Comparison of ENCODE assay signal across 1 cellular context in genomic region chr9:114078021-114078780, GRCh38.
TF ChIP-seq lines count a peak whose summit lies in the region.

Gene AMBP, minus strand, starts transcription at chr9:114078300. Its CDS starts 91 bp downstream, at chr9:114078209.

TF ChIP-seq in HepG2, 621 proteins besides CTCF, POLR2A, EP300 and RAD21 (continued from another document and continues in another):
- peak; percentile 89 for TF ChIP-seq HNF1A (IDR thresholded peaks at IDR 0.05; ENCODE audit: low read depth)
- TF ChIP-seq HNF1A (CRISPR knock-in tag; IDR thresholded peaks at IDR 0.05; ENCODE audit: borderline replicate concordance): peak; percentile 99
- no peak for TF ChIP-seq ZNF180 (CRISPR knock-in tag; IDR thresholded peaks at IDR 0.05; ENCODE audit: borderline replicate concordance, low read depth)
- TF ChIP-seq PAF1 (CRISPR knock-in tag; IDR thresholded peaks at IDR 0.05): 0 out of 2 replicates have a peak, but pooled peaks have one; percentile 26
- peak; percentile 77; the same call in 1 of the 2 replicates for TF ChIP-seq EED (CRISPR knock-in tag; IDR thresholded peaks at IDR 0.05)
- TF ChIP-seq ZNF879 (CRISPR knock-in tag; IDR thresholded peaks at IDR 0.05): no peak
- TF ChIP-seq ZNF124 (CRISPR knock-in tag; IDR thresholded peaks at IDR 0.05): peak; percentile 97
- peak; percentile 86; the same call in 1 of the 2 replicates for TF ChIP-seq ZNF766 (CRISPR knock-in tag; IDR thresholded peaks at IDR 0.05; ENCODE audit: borderline replicate concordance)
- TF ChIP-seq TP53 (CRISPR knock-in tag; conservative IDR thresholded peaks at IDR 0.05): peak; percentile 87
- TF ChIP-seq THAP9 (CRISPR knock-in tag; IDR thresholded peaks at IDR 0.05; ENCODE audit: borderline replicate concordance): peak; percentile 99
- TF ChIP-seq MEIS1 (CRISPR knock-in tag; IDR thresholded peaks at IDR 0.05; ENCODE audit: borderline replicate concordance): peak; percentile 67; the same call in 1 of the 2 replicates
- peak; percentile 99 for TF ChIP-seq MED8 (CRISPR knock-in tag; IDR thresholded peaks at IDR 0.05; ENCODE audit: insufficient replicate concordance)
- peak; percentile 85; the same call in 1 of the 2 replicates for TF ChIP-seq ZNF782 (CRISPR knock-in tag; IDR thresholded peaks at IDR 0.05; ENCODE audit: borderline replicate concordance)
- TF ChIP-seq ZSCAN12 (CRISPR knock-in tag; IDR thresholded peaks at IDR 0.05): no peak
- no peak for TF ChIP-seq MAX (IDR thresholded peaks at IDR 0.05)
- TF ChIP-seq ZNF431 (CRISPR knock-in tag; IDR thresholded peaks at IDR 0.05; ENCODE audit: borderline replicate concordance, low read depth): no peak
- TF ChIP-seq GPBP1L1 (CRISPR knock-in tag; IDR thresholded peaks at IDR 0.05): no peak
- peak; percentile 94 for TF ChIP-seq NFE2 (CRISPR knock-in tag; IDR thresholded peaks at IDR 0.05)
- TF ChIP-seq PHF21A (CRISPR knock-in tag; IDR thresholded peaks at IDR 0.05): no peak
- TF ChIP-seq CHD4 (IDR thresholded peaks at IDR 0.05; ENCODE audit: borderline replicate concordance, low read length): peak; percentile 99; the same call in 1 of the 2 replicates
- TF ChIP-seq RARG (CRISPR knock-in tag; IDR thresholded peaks at IDR 0.05; ENCODE audit: low read depth): peak; percentile 86; the same call in 1 of the 2 replicates
- peak; percentile 98 for TF ChIP-seq POLR2AphosphoS5 (IDR thresholded peaks at IDR 0.05; ENCODE audit: low read depth, low read length)
- TF ChIP-seq SAFB2 (CRISPR knock-in tag; IDR thresholded peaks at IDR 0.05; ENCODE audit: borderline replicate concordance, low read depth): no peak; the same call in 1 of the 2 replicates
- peak; percentile 94; the same call in 1 of the 2 replicates for TF ChIP-seq ZBTB38 (CRISPR knock-in tag; IDR thresholded peaks at IDR 0.05)
- TF ChIP-seq ZNF7 (CRISPR knock-in tag; IDR thresholded peaks at IDR 0.05): no peak
- peak; percentile 51; the same call in 1 of the 2 replicates for TF ChIP-seq YEATS2 (CRISPR knock-in tag; IDR thresholded peaks at IDR 0.05; ENCODE audit: borderline replicate concordance)
- no peak for TF ChIP-seq ZFAT (CRISPR knock-in tag; conservative IDR thresholded peaks at IDR 0.05)
- no peak for TF ChIP-seq HOXA9 (CRISPR knock-in tag; IDR thresholded peaks at IDR 0.05; ENCODE audit: borderline replicate concordance)
- TF ChIP-seq ZNF550 (CRISPR knock-in tag; IDR thresholded peaks at IDR 0.05; ENCODE audit: borderline replicate concordance): peak; percentile 98
- TF ChIP-seq TOPORS (CRISPR knock-in tag; IDR thresholded peaks at IDR 0.05): peak; percentile 92; the same call in 1 of the 2 replicates
- no peak for TF ChIP-seq MATR3 (CRISPR knock-in tag; IDR thresholded peaks at IDR 0.05)
- peak; percentile 99 for TF ChIP-seq SAP130 (CRISPR knock-in tag; IDR thresholded peaks at IDR 0.05; ENCODE audit: low read depth)
- TF ChIP-seq GPN1 (CRISPR knock-in tag; IDR thresholded peaks at IDR 0.05; ENCODE audit: borderline replicate concordance): no peak
- TF ChIP-seq STAG1 (CRISPR knock-in tag; IDR thresholded peaks at IDR 0.05): no peak
- TF ChIP-seq ZNF562 (CRISPR knock-in tag; IDR thresholded peaks at IDR 0.05; ENCODE audit: borderline replicate concordance): no peak
- 0 out of 2 replicates have a peak, but pooled peaks have one; percentile 47 for TF ChIP-seq NFAT5 (CRISPR knock-in tag; IDR thresholded peaks at IDR 0.05)
- TF ChIP-seq ZNF510 (CRISPR knock-in tag; IDR thresholded peaks at IDR 0.05; ENCODE audit: low read depth): 0 out of 2 replicates have a peak, but pooled peaks have one; percentile 40
- no peak for TF ChIP-seq ZNF143 (CRISPR knock-in tag; IDR thresholded peaks at IDR 0.05)
- TF ChIP-seq ZSCAN31 (CRISPR knock-in tag; IDR thresholded peaks at IDR 0.05; ENCODE audit: low read depth): peak; percentile 98
- no peak for TF ChIP-seq PAWR (CRISPR knock-in tag; IDR thresholded peaks at IDR 0.05; ENCODE audit: borderline replicate concordance)
- peak; percentile 85 for TF ChIP-seq HMG20B (CRISPR knock-in tag; conservative IDR thresholded peaks at IDR 0.05)
- TF ChIP-seq ZNF512 (CRISPR knock-in tag; IDR thresholded peaks at IDR 0.05): 0 out of 2 replicates have a peak, but pooled peaks have one; percentile 56
- TF ChIP-seq HIC2 (CRISPR knock-in tag; IDR thresholded peaks at IDR 0.05; ENCODE audit: low read depth): peak; percentile 90
